25 cellular contexts compared by ENCODE assay signal in genomic region chr9:132479733-132480132, GRCh38.
A peak's percentile ranks its signal among the peaks of the same experiment; 100 is the strongest.
DNase-seq lines count a peak whose midpoint lies in the region; ATAC-seq and TF ChIP-seq lines count a peak whose summit lies in the region.
"Had no signal": no experiment of that assay in that cellular context is flagged by ENCODE, and none has a peak within 500 bp of the region (broad histone marks: within the 10 kb centered on the region; RNA-seq: fewer than 3 reads in every experiment).

No MANE protein-coding gene starts in this region.

- H3K4me1 ChIP-seq in neural progenitor cell: peaks cover 61% of the 10 kb centered on the region
- no peaks in the 10 kb centered on the region for H3K4me1 ChIP-seq in osteoblast (ENCODE audit: insufficient read depth, low read length)
- H3K4me1 ChIP-seq: A549, BE2C had no signal

- peaks cover 43% of the 10 kb centered on the region for H3F3A ChIP-seq in neural progenitor cell (ENCODE audit: low read depth)

- H3K36me3 Mint-ChIP-seq in neural progenitor cell: no peaks in the 10 kb centered on the region
- no peaks in the 10 kb centered on the region for H3K36me3 Mint-ChIP-seq in activated naive CD4-positive, alpha-beta T cell treated with anti-CD3 and anti-CD28 coated beads for 36 hours (ENCODE audit: low read depth)
- H3K36me3 Mint-ChIP-seq: CD14-positive monocyte; CD4-positive, alpha-beta memory T cell; CD4-positive, CD25-positive, alpha-beta regulatory T cell; CD8-positive, alpha-beta memory T cell had no signal

- intact Hi-C loops in left ventricle myocardium superior (cut with micrococcal nuclease): no loop called here
- intact Hi-C loops in Right ventricle myocardium inferior (cut with DNase I): no loop called here
- intact Hi-C loops in activated naive CD4-positive, alpha-beta T cell treated with anti-CD3 and anti-CD28 coated beads for 36 hours (cut with micrococcal nuclease): no loop called here

- H3K27me3 ChIP-seq in neural progenitor cell: no peaks in the 10 kb centered on the region
- peaks cover 31% of the 10 kb centered on the region for H3K27me3 ChIP-seq in osteoblast (ENCODE audit: insufficient read depth, low read length)
- H3K27me3 ChIP-seq: BE2C had no signal

- peak overlapping the region; percentile 62 for H3K4me3 Mint-ChIP-seq in neural progenitor cell
- no peak overlapping the region for H3K4me3 Mint-ChIP-seq in activated naive CD4-positive, alpha-beta T cell treated with anti-CD3 and anti-CD28 coated beads for 36 hours
- H3K4me3 Mint-ChIP-seq: CD14-positive monocyte; CD4-positive, alpha-beta memory T cell; CD4-positive, CD25-positive, alpha-beta regulatory T cell; CD8-positive, alpha-beta memory T cell had no signal

- ATAC-seq in left ventricle myocardium superior (no peak), Right ventricle myocardium inferior (no peak), HG03159 (IDR thresholded peaks at IDR 0.05; ENCODE audit: unreplicated experiment) (no peak), GM21619 (IDR thresholded peaks at IDR 0.05; ENCODE audit: unreplicated experiment) (no peak)
- ATAC-seq: A549, GM12878 had no signal

- no peak overlapping the region for H3K4me3 ChIP-seq in neural progenitor cell
- no peak overlapping the region for H3K4me3 ChIP-seq in osteoblast (ENCODE audit: insufficient read depth, low read length)
- H3K4me3 ChIP-seq: A549, GM12878 had no signal

- H3K4me2 ChIP-seq in neural progenitor cell (no peak overlapping the region), osteoblast (ENCODE audit: insufficient read depth, low read length) (no peak overlapping the region)
- H3K4me2 ChIP-seq: A549 had no signal

- H3K79me2 ChIP-seq in neural progenitor cell (ENCODE audit: low read depth) (no peaks in the 10 kb centered on the region), osteoblast (ENCODE audit: insufficient read depth, low read length) (no peaks in the 10 kb centered on the region)

- H2AFZ ChIP-seq in neural progenitor cell (replicated peaks) (no peak overlapping the region), osteoblast (ENCODE audit: low read length) (no peak overlapping the region)

- TF ChIP-seq CTCF in neural progenitor cell (IDR thresholded peaks at IDR 0.05): no peak
- TF ChIP-seq CTCF in osteoblast (IDR thresholded peaks at IDR 0.05; ENCODE audit: extremely low read depth, low read depth, low read length): no peak

- H3K4me1 Mint-ChIP-seq in neural progenitor cell: peaks cover 87% of the 10 kb centered on the region
- no peaks in the 10 kb centered on the region for H3K4me1 Mint-ChIP-seq in activated naive CD4-positive, alpha-beta T cell treated with anti-CD3 and anti-CD28 coated beads for 36 hours (ENCODE audit: low read depth)
- H3K4me1 Mint-ChIP-seq: CD14-positive monocyte; CD4-positive, CD25-positive, alpha-beta regulatory T cell; CD8-positive, alpha-beta memory T cell had no signal

- H3K36me3 ChIP-seq in neural progenitor cell: no peaks in the 10 kb centered on the region
- no peaks in the 10 kb centered on the region for H3K36me3 ChIP-seq in osteoblast (ENCODE audit: insufficient read depth, low read length)
- H3K36me3 ChIP-seq: BE2C had no signal

- no peak overlapping the region for H3K9ac ChIP-seq in neural progenitor cell

- no peak overlapping the region for H3K27ac ChIP-seq in neural progenitor cell
- no peak overlapping the region for H3K27ac ChIP-seq in osteoblast (ENCODE audit: low read depth, low read length)
- H3K27ac ChIP-seq: 22Rv1, A549 had no signal

- H4K20me1 ChIP-seq in neural progenitor cell (ENCODE audit: low read depth) (no peaks in the 10 kb centered on the region), osteoblast (ENCODE audit: insufficient read depth, low read length) (no peaks in the 10 kb centered on the region)

- H3K27ac Mint-ChIP-seq in neural progenitor cell: peak overlapping the region; percentile 63
- H3K27ac Mint-ChIP-seq in activated naive CD4-positive, alpha-beta T cell treated with anti-CD3 and anti-CD28 coated beads for 36 hours: no peak overlapping the region
- H3K27ac Mint-ChIP-seq: CD14-positive monocyte; CD4-positive, CD25-positive, alpha-beta regulatory T cell; CD8-positive, alpha-beta memory T cell had no signal

- H3K9me3 Mint-ChIP-seq in neural progenitor cell: no peaks in the 10 kb centered on the region
- no peaks in the 10 kb centered on the region for H3K9me3 Mint-ChIP-seq in activated naive CD4-positive, alpha-beta T cell treated with anti-CD3 and anti-CD28 coated beads for 36 hours
- H3K9me3 Mint-ChIP-seq: CD14-positive monocyte; CD4-positive, CD25-positive, alpha-beta regulatory T cell; CD8-positive, alpha-beta memory T cell had no signal

- DNase-seq in left ventricle myocardium superior (peak; percentile 5), Right ventricle myocardium inferior (ENCODE audit: missing footprints) (no peak), neural progenitor cell (ENCODE audit: low spot score) (no peak), osteoblast (ENCODE audit: insufficient read length, low spot score, missing footprints) (peak; percentile 58)
- no peak for DNase-seq in activated naive CD4-positive, alpha-beta T cell treated with anti-CD3 and anti-CD28 coated beads for 36 hours
- DNase-seq: ACHN; C1 segment of cervical spinal cord; CD4-positive, alpha-beta memory T cell; CD4-positive, CD25-positive, alpha-beta regulatory T cell; CD8-positive, alpha-beta memory T cell; COR-L47; DMS 273 treated with DMSO at 0.1 percent for 48 hours; DMS153; DMS53; DMS79; DND-41; EL; GDM1 had no signal

- CTCF ChIA-PET in activated naive CD4-positive, alpha-beta T cell treated with anti-CD3 and anti-CD28 coated beads for 36 hours (lab: Charles Lee): no interaction called here

- peaks cover 7% of the 10 kb centered on the region for H3K27me3 Mint-ChIP-seq in neural progenitor cell (ENCODE audit: insufficient read depth, low read depth)
- H3K27me3 Mint-ChIP-seq in activated naive CD4-positive, alpha-beta T cell treated with anti-CD3 and anti-CD28 coated beads for 36 hours (ENCODE audit: low read depth): peaks cover 17% of the 10 kb centered on the region

- H3K9me3 ChIP-seq in neural progenitor cell (ENCODE audit: low read depth) (no peaks in the 10 kb centered on the region), osteoblast (ENCODE audit: low read depth, low read length) (no peaks in the 10 kb centered on the region)
- H3K9me3 ChIP-seq: A549, BE2C had no signal

Comparison
In these comparisons a context has a peak if more than half of its experiments do, and no peak if none do; other contexts are left out.
1. DNase-seq: peak in left ventricle myocardium superior (single experiment) and osteoblast (single experiment); none in Right ventricle myocardium inferior (single experiment), neural progenitor cell (single experiment) and activated naive CD4-positive, alpha-beta T cell treated with anti-CD3 and anti-CD28 coated beads for 36 hours (single experiment).